ENCODE assay signal across 8 cellular contexts in genomic region chr19:42074513-42075363, GRCh38. TPM values are rescaled to one million over a fixed set of nuclear protein-coding genes. Genes with fewer than 3 reads are reported as not detected.
DNase-seq lines count a peak whose midpoint lies in the region; ATAC-seq, FAIRE-seq and TF ChIP-seq lines count a peak whose summit lies in the region.

No MANE protein-coding gene starts in this region.

- peak; percentile 20 for FAIRE-seq in HTR-8/SVneo (lab: Jason Lieb, UNC)

- no peaks in the 10 kb centered on the region for H3K9me3 Mint-ChIP-seq in activated T-helper 2 cell treated with anti-CD3 and anti-CD28 coated beads, Interferon-gamma antibody, Interleukin-2, Interleukin-4, amounts not matched to agents 10 μg/mL and 5 μg/mL and 100 μg/mL, durations not matched to agents 14 hours and 24 hours and 36 hours

- H3K4me3 ChIP-seq in BE2C (ENCODE audit: low read depth, low read length) (peak overlapping the region; percentile 73), iPS-11a (ENCODE audit: low read depth, low read length) (peak overlapping the region; percentile 74)

- ATAC-seq in GM19023 (IDR thresholded peaks at IDR 0.05; ENCODE audit: unreplicated experiment): no peak

- no peaks in the 10 kb centered on the region for H3K9me3 ChIP-seq in BE2C

- H3K4me1 ChIP-seq in BE2C: peaks cover 3% of the 10 kb centered on the region; the same call in 1 of the 2 replicates

- DNase-seq in BE2C (no peak), HTR-8/SVneo (ENCODE audit: insufficient read length, low spot score) (peak; percentile 58), NCI-H187 treated with DMSO at 0.1 percent for 48 hours (lab: John Stamatoyannopoulos, UW) (no peak), COLO829 (ENCODE audit: low spot score) (no peak)
- peak; percentile 24 for DNase-seq in activated T-helper 2 cell treated with anti-CD3 and anti-CD28 coated beads, Interferon-gamma antibody, Interleukin-2, Interleukin-4, amounts not matched to agents 10 μg/mL and 5 μg/mL and 100 μg/mL, durations not matched to agents 14 hours and 24 hours and 36 hours (ENCODE audit: low spot score)
- DNase-seq in stimulated activated CD8-positive, alpha-beta memory T cell treated with anti-CD3 and anti-CD28 coated beads, Interleukin-4, amount 100 ng/mL, for 48 hours: peak; percentile 47

- H3K4me3 Mint-ChIP-seq in activated T-helper 2 cell treated with anti-CD3 and anti-CD28 coated beads, Interferon-gamma antibody, Interleukin-2, Interleukin-4, amounts not matched to agents 10 μg/mL and 5 μg/mL and 100 μg/mL, durations not matched to agents 14 hours and 24 hours and 36 hours (ENCODE audit: low read depth): peak overlapping the region; percentile 97

- peaks cover 22% of the 10 kb centered on the region for H3K36me3 Mint-ChIP-seq in activated T-helper 2 cell treated with anti-CD3 and anti-CD28 coated beads, Interferon-gamma antibody, Interleukin-2, Interleukin-4, amounts not matched to agents 10 μg/mL and 5 μg/mL and 100 μg/mL, durations not matched to agents 14 hours and 24 hours and 36 hours (ENCODE audit: low read depth)

- intact Hi-C loops in activated T-helper 2 cell treated with anti-CD3 and anti-CD28 coated beads, Interferon-gamma antibody, Interleukin-2, Interleukin-4, amounts not matched to agents 10 μg/mL and 5 μg/mL and 100 μg/mL, durations not matched to agents 14 hours and 24 hours and 36 hours (cut with micrococcal nuclease): no loop called here

- peaks cover 30% of the 10 kb centered on the region for H3K4me1 Mint-ChIP-seq in activated T-helper 2 cell treated with anti-CD3 and anti-CD28 coated beads, Interferon-gamma antibody, Interleukin-2, Interleukin-4, amounts not matched to agents 10 μg/mL and 5 μg/mL and 100 μg/mL, durations not matched to agents 14 hours and 24 hours and 36 hours (ENCODE audit: low read depth)

- H3K27me3 ChIP-seq in BE2C: no peaks in the 10 kb centered on the region

- no peak for TF ChIP-seq CTCF in BE2C (IDR thresholded peaks at IDR 0.05; ENCODE audit: low read depth, low read length)

- H3K36me3 ChIP-seq in BE2C: peaks cover 20% of the 10 kb centered on the region

- H3K27ac Mint-ChIP-seq in activated T-helper 2 cell treated with anti-CD3 and anti-CD28 coated beads, Interferon-gamma antibody, Interleukin-2, Interleukin-4, amounts not matched to agents 10 μg/mL and 5 μg/mL and 100 μg/mL, durations not matched to agents 14 hours and 24 hours and 36 hours: peak overlapping the region; percentile 100

- H3K27me3 Mint-ChIP-seq in activated T-helper 2 cell treated with anti-CD3 and anti-CD28 coated beads, Interferon-gamma antibody, Interleukin-2, Interleukin-4, amounts not matched to agents 10 μg/mL and 5 μg/mL and 100 μg/mL, durations not matched to agents 14 hours and 24 hours and 36 hours (ENCODE audit: low read depth): peaks cover 7% of the 10 kb centered on the region

RNA-seq across cellular contexts. Expression of gene ZNF574, which starts 1.2 kb away (rescaled TPM):
- polyA plus RNA-seq in BE2C (2012; ENCODE audit: insufficient read depth, insufficient read length, low read depth): 63.4 TPM
- total RNA-seq in activated T-helper 2 cell treated with anti-CD3 and anti-CD28 coated beads, Interferon-gamma antibody, Interleukin-2, Interleukin-4, amounts not matched to agents 10 μg/mL and 5 μg/mL and 100 μg/mL, durations not matched to agents 14 hours and 24 hours and 36 hours: 15.7 and 16.6 TPM in 2 replicates

RNA-seq across cellular contexts. Expression of gene GRIK5, which starts 4.7 kb away (rescaled TPM):
- 29.2 TPM for polyA plus RNA-seq in BE2C (2012; ENCODE audit: insufficient read depth, insufficient read length, low read depth)
- total RNA-seq in activated T-helper 2 cell treated with anti-CD3 and anti-CD28 coated beads, Interferon-gamma antibody, Interleukin-2, Interleukin-4, amounts not matched to agents 10 μg/mL and 5 μg/mL and 100 μg/mL, durations not matched to agents 14 hours and 24 hours and 36 hours: 2.4 and 3.3 TPM in 2 replicates

RNA-seq across cellular contexts. Expression of gene POU2F2, which starts 57.5 kb away (rescaled TPM):
- polyA plus RNA-seq in BE2C (2012; ENCODE audit: insufficient read depth, insufficient read length, low read depth): 3.4 TPM
- 48.6 and 49.5 TPM in 2 replicates for total RNA-seq in activated T-helper 2 cell treated with anti-CD3 and anti-CD28 coated beads, Interferon-gamma antibody, Interleukin-2, Interleukin-4, amounts not matched to agents 10 μg/mL and 5 μg/mL and 100 μg/mL, durations not matched to agents 14 hours and 24 hours and 36 hours

Comparison
In these comparisons a context has a peak if more than half of its experiments do, and no peak if none do; other contexts are left out.
1. DNase-seq: peak in HTR-8/SVneo (single experiment), activated T-helper 2 cell treated with anti-CD3 and anti-CD28 coated beads, Interferon-gamma antibody, Interleukin-2, Interleukin-4, amounts not matched to agents 10 μg/mL and 5 μg/mL and 100 μg/mL, durations not matched to agents 14 hours and 24 hours and 36 hours (single experiment) and stimulated activated CD8-positive, alpha-beta memory T cell treated with anti-CD3 and anti-CD28 coated beads, Interleukin-4, amount 100 ng/mL, for 48 hours (single experiment); none in BE2C (single experiment), NCI-H187 treated with DMSO at 0.1 percent for 48 hours (single experiment) and COLO829 (single experiment).